In the genomic region with DNA sequence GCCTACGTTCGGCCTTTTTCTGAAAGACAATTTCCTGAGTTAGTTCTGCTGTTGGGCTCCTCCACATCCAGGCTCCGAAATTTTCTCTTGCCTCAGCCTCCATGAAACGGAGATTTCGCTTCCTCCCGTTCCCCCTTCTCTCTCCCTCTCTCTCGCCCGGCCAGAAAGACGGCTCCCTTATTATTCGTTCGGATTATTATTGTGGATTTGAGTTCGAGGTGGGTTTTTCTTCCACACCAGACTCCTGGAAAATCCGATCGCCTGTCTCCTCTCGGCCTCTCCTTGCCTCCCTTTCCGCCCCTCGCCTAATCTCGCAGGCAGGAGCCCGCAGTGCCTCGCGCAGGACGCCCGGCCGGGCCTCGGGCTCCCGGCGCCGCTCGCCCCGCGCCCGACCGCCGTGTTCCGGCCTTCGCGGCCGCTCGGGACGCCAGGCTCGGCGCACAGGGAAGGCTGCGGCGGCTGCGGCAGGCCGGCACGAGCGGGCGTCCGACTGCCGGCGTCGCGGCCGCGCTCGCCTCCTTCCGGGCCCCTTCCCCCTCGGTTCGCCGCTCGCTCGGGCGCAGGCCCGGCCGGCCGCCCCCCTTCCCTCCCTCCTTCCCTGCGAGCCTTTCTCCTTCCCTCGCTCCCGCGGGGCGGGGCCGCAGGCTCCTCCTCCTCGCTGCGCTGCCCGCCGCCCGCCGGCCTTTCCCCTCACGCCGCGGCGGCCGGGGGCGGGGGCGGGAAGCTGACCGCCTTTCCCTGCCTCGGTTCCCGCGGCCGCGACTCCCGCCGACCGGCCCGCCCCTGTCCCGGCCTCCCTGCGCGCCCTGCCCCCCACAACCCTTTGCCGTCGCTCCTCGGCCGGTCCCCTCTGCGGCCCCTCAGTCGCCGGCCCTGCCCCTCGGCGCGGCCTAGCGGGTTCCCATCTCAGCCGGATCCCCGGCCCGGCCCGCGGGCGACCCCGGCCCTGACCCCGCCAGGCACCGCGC, we compare ENCODE assay signal across 8 cellular contexts. TPM values are rescaled to one million over a fixed set of nuclear protein-coding genes. Genes with fewer than 3 reads are reported as not detected.
A peak's percentile ranks its signal among the peaks of the same experiment; 100 is the strongest.
DNase-seq lines count a peak whose midpoint lies in the region; ATAC-seq and TF ChIP-seq lines count a peak whose summit lies in the region.

A gene with protein sequence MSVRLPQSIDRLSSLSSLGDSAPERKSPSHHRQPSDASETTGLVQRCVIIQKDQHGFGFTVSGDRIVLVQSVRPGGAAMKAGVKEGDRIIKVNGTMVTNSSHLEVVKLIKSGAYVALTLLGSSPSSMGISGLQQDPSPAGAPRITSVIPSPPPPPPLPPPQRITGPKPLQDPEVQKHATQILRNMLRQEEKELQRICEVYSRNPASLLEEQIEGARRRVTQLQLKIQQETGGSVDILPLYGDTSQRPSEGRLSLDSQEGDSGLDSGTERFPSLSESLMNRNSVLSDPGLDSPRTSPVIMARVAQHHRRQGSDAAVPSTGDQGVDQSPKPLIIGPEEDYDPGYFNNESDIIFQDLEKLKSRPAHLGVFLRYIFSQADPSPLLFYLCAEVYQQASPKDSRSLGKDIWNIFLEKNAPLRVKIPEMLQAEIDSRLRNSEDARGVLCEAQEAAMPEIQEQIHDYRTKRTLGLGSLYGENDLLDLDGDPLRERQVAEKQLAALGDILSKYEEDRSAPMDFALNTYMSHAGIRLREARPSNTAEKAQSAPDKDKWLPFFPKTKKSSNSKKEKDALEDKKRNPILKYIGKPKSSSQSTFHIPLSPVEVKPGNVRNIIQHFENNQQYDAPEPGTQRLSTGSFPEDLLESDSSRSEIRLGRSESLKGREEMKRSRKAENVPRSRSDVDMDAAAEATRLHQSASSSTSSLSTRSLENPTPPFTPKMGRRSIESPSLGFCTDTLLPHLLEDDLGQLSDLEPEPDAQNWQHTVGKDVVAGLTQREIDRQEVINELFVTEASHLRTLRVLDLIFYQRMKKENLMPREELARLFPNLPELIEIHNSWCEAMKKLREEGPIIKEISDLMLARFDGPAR (N-terminal part only) (minus strand): TSS at position 492 of the 968 bp plus-strand sequence. CDS start 1,412 bp downstream, outside the sequence.

- no peak for TF ChIP-seq CTCF in PC-9 (conservative IDR thresholded peaks at IDR 0.05)
- TF ChIP-seq CTCF in glutamatergic neuron (IDR thresholded peaks at IDR 0.05; ENCODE audit: partially characterized antibody, unreplicated experiment) = no peak

- H3K27ac Mint-ChIP-seq in IgD-negative memory B cell (peak within 1 kb of the TSS in 2 of 3 donors; percentile 43 to 56), glutamatergic neuron (ENCODE audit: unreplicated experiment) (peak within 1 kb of the TSS; percentile 97)

- H3K9me3 ChIP-seq in PC-9 (ENCODE audit: insufficient read depth, low read depth) (no peaks in the 10 kb centered on the region), adipocyte (ENCODE audit: control insufficient read depth, low read length) (no peaks in the 10 kb centered on the region), neuron (ENCODE audit: low read length) (no peaks in the 10 kb centered on the region)

- H3K27me3 Mint-ChIP-seq in IgD-negative memory B cell = peaks cover 50% of the 10 kb centered on the region
- no peaks in the 10 kb centered on the region for H3K27me3 Mint-ChIP-seq in glutamatergic neuron (ENCODE audit: unreplicated experiment)

- H3K4me1 Mint-ChIP-seq in IgD-negative memory B cell = peaks cover 5 to 9% (median 8%) of the 10 kb centered on the region in 3 donors
- H3K4me1 Mint-ChIP-seq in glutamatergic neuron (ENCODE audit: low read depth, unreplicated experiment) = peaks cover 21% of the 10 kb centered on the region

- H3K4me3 ChIP-seq in PC-9 (peak within 1 kb of the TSS; percentile 70), adipocyte (ENCODE audit: low read length) (peak within 1 kb of the TSS; percentile 91), neuron (ENCODE audit: low read length) (peak within 1 kb of the TSS; percentile 81)

- H3K36me3 ChIP-seq in PC-9 (ENCODE audit: low read depth) = peaks cover 6% of the 10 kb centered on the region; the same call in 1 of the 2 replicates
- H3K36me3 ChIP-seq in adipocyte (ENCODE audit: control insufficient read depth, insufficient read depth, low read length, severe bottlenecking) = no peaks in the 10 kb centered on the region
- H3K36me3 ChIP-seq in neuron (ENCODE audit: insufficient read depth, low read length) = peaks cover 3% of the 10 kb centered on the region

- peak within 1 kb of the TSS; percentile 95 for H3K4me2 ChIP-seq in PC-9

- H3K79me2 ChIP-seq in PC-9 (ENCODE audit: low read depth) = peaks cover 47% of the 10 kb centered on the region

- BruUV-seq in PC-9 (replicated peaks; lab: Mats Ljungman, UMichigan) = no TSS peak

- CTCF ChIA-PET in PC-9 (lab: Charles Lee) = interaction anchor here (0.6 kb wide), 2 partner anchors 466 to 1047 kb away, joined by 3 read pairs; a partner anchor contains a TSS

- peak within 1 kb of the TSS; percentile 85 to 96 (median 93) for H3K4me3 Mint-ChIP-seq in IgD-negative memory B cell
- H3K4me3 Mint-ChIP-seq in glutamatergic neuron (ENCODE audit: unreplicated experiment) = peak within 1 kb of the TSS; percentile 99

- ATAC-seq in GM19395 (IDR thresholded peaks at IDR 0.05; ENCODE audit: unreplicated experiment) = peak; percentile 71
- no peak for ATAC-seq in GM21526 (IDR thresholded peaks at IDR 0.05; ENCODE audit: low FRiP score, unreplicated experiment)

- H3K36me3 Mint-ChIP-seq in IgD-negative memory B cell = no peaks in the 10 kb centered on the region
- H3K36me3 Mint-ChIP-seq in glutamatergic neuron (ENCODE audit: unreplicated experiment) = no peaks in the 10 kb centered on the region

- H3K4me1 ChIP-seq in PC-9 (replicated peaks; ENCODE audit: insufficient read depth) (peaks cover 37% of the 10 kb centered on the region), adipocyte (ENCODE audit: control insufficient read depth, insufficient read depth, low read length) (peaks cover 41% of the 10 kb centered on the region), neuron (ENCODE audit: insufficient read depth, low read length) (peaks cover 27% of the 10 kb centered on the region)

- peaks cover 9% of the 10 kb centered on the region; the same call in 1 of the 2 replicates for H3F3A ChIP-seq in PC-9 (ENCODE audit: insufficient read depth, low read depth)

- peak; percentile 96 for DNase-seq in COLO668 (lab: John Stamatoyannopoulos, UW; ENCODE audit: unreplicated experiment)
- DNase-seq in PC-9 = peak; percentile 57 to 94
- DNase-seq in adipocyte (ENCODE audit: low read depth) = peak; percentile 98
- peak; percentile 93 for DNase-seq in glutamatergic neuron

- peak within 1 kb of the TSS; percentile 42; the same call in 1 of the 2 replicates for H3K27ac ChIP-seq in PC-9

- peak within 1 kb of the TSS; percentile 96 for H3K9ac ChIP-seq in adipocyte (ENCODE audit: low read length)

- H3K27me3 ChIP-seq in PC-9 (ENCODE audit: insufficient read depth, low read depth) = no peaks in the 10 kb centered on the region
- peaks cover under 1% of the 10 kb centered on the region for H3K27me3 ChIP-seq in adipocyte (replicated peaks; ENCODE audit: control insufficient read depth, insufficient read depth, low read length)
- H3K27me3 ChIP-seq in neuron (ENCODE audit: insufficient read depth, low read length) = no peaks in the 10 kb centered on the region

- intact Hi-C loops in PC-9 (cut with micrococcal nuclease; ENCODE audit: unreplicated experiment) = loop anchor here (2.0 to 10.0 kb wide), 2 partner anchors 45 to 81 kb away; no protein-coding TSS in a partner anchor

- H2AFZ ChIP-seq in PC-9 (peak within 1 kb of the TSS; percentile 95), neuron (ENCODE audit: low read depth, low read length) (peak within 1 kb of the TSS; percentile 95)

- peaks cover 0 to 10% (median 0%) of the 10 kb centered on the region in 3 donors for H3K9me3 Mint-ChIP-seq in IgD-negative memory B cell
- H3K9me3 Mint-ChIP-seq in glutamatergic neuron (ENCODE audit: unreplicated experiment) = peaks cover 5% of the 10 kb centered on the region

- no peaks in the 10 kb centered on the region for H3K9me2 ChIP-seq in PC-9 (ENCODE audit: insufficient read depth)

- H4K20me1 ChIP-seq in PC-9 (ENCODE audit: insufficient read depth) = no peaks in the 10 kb centered on the region

- POLR2A ChIA-PET in PC-9 (lab: Charles Lee; ENCODE audit: unreplicated experiment) = interaction anchor here (0.6 kb wide), 1 partner anchor 60 kb away, joined by 3 read pairs; no protein-coding TSS in a partner anchor

RNA-seq across cellular contexts. Expression of the gene that starts here (rescaled TPM):
- 2.8 TPM for polyA plus RNA-seq in IgD-negative memory B cell
- total RNA-seq in PC-9 (2021) (25.2 and 31.5 TPM in 2 replicates), glutamatergic neuron (ENCODE audit: unreplicated experiment) (40.5 TPM)
